In genomic region chr2:118061135-118061955, GRCh38 we compare ENCODE assay signal across 8 cellular contexts. TPM values are rescaled to one million over a fixed set of nuclear protein-coding genes. Genes with fewer than 3 reads are reported as not detected.
A peak's percentile ranks its signal among the peaks of the same experiment; 100 is the strongest.
DNase-seq lines count a peak whose midpoint lies in the region; ATAC-seq and TF ChIP-seq lines count a peak whose summit lies in the region.

No MANE protein-coding gene starts in this region.

- H3K9me3 ChIP-seq in heart right ventricle = no peaks in the 10 kb centered on the region
- no peaks in the 10 kb centered on the region for H3K9me3 ChIP-seq in upper lobe of right lung
- no peaks in the 10 kb centered on the region for H3K9me3 ChIP-seq in gastroesophageal sphincter

- BruUV-seq in Calu3 (replicated peaks; lab: Mats Ljungman, UMichigan) = no TSS peak

- peak; percentile 87 for ATAC-seq in GM19372 (IDR thresholded peaks at IDR 0.05; ENCODE audit: low read depth, unreplicated experiment)
- peak; percentile 59 for ATAC-seq in HG03196 (IDR thresholded peaks at IDR 0.05; ENCODE audit: unreplicated experiment)
- ATAC-seq in heart right ventricle = peak in 3 of 8 donors; percentile 60 to 76 (median 68)
- peak; percentile 94 for ATAC-seq in upper lobe of right lung
- ATAC-seq in gastroesophageal sphincter = no peak

- no peak overlapping the region for H3K4me3 Mint-ChIP-seq in Calu3 (ENCODE audit: low read depth, unreplicated experiment)

- no peak for TF ChIP-seq EP300 in gastroesophageal sphincter (IDR thresholded peaks at IDR 0.05)

- H3K27ac Mint-ChIP-seq in Calu3 (ENCODE audit: unreplicated experiment) = no peak overlapping the region

- H3K36me3 ChIP-seq in heart right ventricle (no peaks in the 10 kb centered on the region), upper lobe of right lung (no peaks in the 10 kb centered on the region), gastroesophageal sphincter (no peaks in the 10 kb centered on the region)

- H3K4me3 ChIP-seq in heart right ventricle (no peak overlapping the region), upper lobe of right lung (no peak overlapping the region), gastroesophageal sphincter (no peak overlapping the region)

- intact Hi-C loops in Calu3 (cut with micrococcal nuclease; ENCODE audit: unreplicated experiment) (loop anchor here (1.0 kb wide), 2 partner anchors 15 to 29 kb away; no protein-coding TSS in a partner anchor), heart right ventricle (cut with DNase I) (no loop called here), upper lobe of right lung (cut with DNase I) (no loop called here)

- peaks cover 0 to 41% (median 0%) of the 10 kb centered on the region in 9 donors for H3K4me1 ChIP-seq in heart right ventricle
- no peaks in the 10 kb centered on the region for H3K4me1 ChIP-seq in upper lobe of right lung
- no peaks in the 10 kb centered on the region for H3K4me1 ChIP-seq in gastroesophageal sphincter

- H3K27me3 Mint-ChIP-seq in Calu3 (ENCODE audit: unreplicated experiment) = no peaks in the 10 kb centered on the region

- peak; percentile 42 for TF ChIP-seq CTCF in Calu3 (IDR thresholded peaks at IDR 0.05; ENCODE audit: unreplicated experiment)
- peak in 8 of 9 donors; percentile 7 to 53 (median 36) for TF ChIP-seq CTCF in heart right ventricle (IDR thresholded peaks at IDR 0.05)
- peak; percentile 36 for TF ChIP-seq CTCF in upper lobe of right lung (IDR thresholded peaks at IDR 0.05)
- no peak for TF ChIP-seq CTCF in gastroesophageal sphincter (IDR thresholded peaks at IDR 0.05)

- H3K27me3 ChIP-seq in heart right ventricle (peaks cover 0 to 80% (median 38%) of the 10 kb centered on the region in 7 donors), upper lobe of right lung (peaks cover 7% of the 10 kb centered on the region), gastroesophageal sphincter (peaks cover 56% of the 10 kb centered on the region)

- no peak for TF ChIP-seq POLR2A in gastroesophageal sphincter (IDR thresholded peaks at IDR 0.05)

- peaks cover 48% of the 10 kb centered on the region for H3K4me1 Mint-ChIP-seq in Calu3 (ENCODE audit: low read depth, unreplicated experiment)

- H3K9me3 Mint-ChIP-seq in Calu3 (ENCODE audit: low read depth, unreplicated experiment) = no peaks in the 10 kb centered on the region

- WGBS in heart right ventricle, 2 donors = 57 to 64% methylated on average over 4 of the region's 4 CpGs
- WGBS in gastroesophageal sphincter (ENCODE audit: low coverage in 1 of 2), 2 donors = 60 to 72% methylated on average over 3 of the region's 4 CpGs

- H3K27ac ChIP-seq in heart right ventricle (no peak overlapping the region), upper lobe of right lung (no peak overlapping the region), gastroesophageal sphincter (no peak overlapping the region)

- CTCF ChIA-PET in Calu3 (lab: Charles Lee) = interaction anchor here (0.5 to 2.5 kb wide), 5 partner anchors 15 to 488 kb away, joined by 3 to 7 read pairs (median 5); no protein-coding TSS in a partner anchor

- no peaks in the 10 kb centered on the region for H3K36me3 Mint-ChIP-seq in Calu3 (ENCODE audit: insufficient read depth, unreplicated experiment)

- DNase-seq in Calu3 (peak; percentile 52), SIG-M5 treated with dmso at 0.1 percent for 504 hours (lab: John Stamatoyannopoulos, UW; ENCODE audit: unreplicated experiment) (peak; percentile 88), heart right ventricle (peak in 1 of 2 donors; percentile 7), upper lobe of right lung (no peak), SHP77 treated with DMSO at 0.1 percent for 48 hours (lab: John Stamatoyannopoulos, UW) (no peak)

RNA-seq across cellular contexts. Expression of gene INSIG2, which starts 26.9 kb away (rescaled TPM):
- total RNA-seq in Calu3 (2022) (64.4 and 67.1 TPM in 2 replicates), heart right ventricle (10 to 100 TPM; 12.6 to 19.3 (median 13.8) TPM), upper lobe of right lung (42.0 TPM), gastroesophageal sphincter (10 to 100 TPM; 10.6 to 18.5 (median 15.5) TPM)
- polyA plus RNA-seq in heart right ventricle = 1 to 10 TPM; 5.6 to 9.6 TPM

RNA-seq across cellular contexts. Expression of gene CCDC93, which starts 47.5 kb away (rescaled TPM):
- 49.8 and 57.3 TPM in 2 replicates for total RNA-seq in Calu3 (2022)
- total RNA-seq in heart right ventricle = 10 to 100 TPM; 23.2 to 43.7 (median 30.4) TPM
- polyA plus RNA-seq in heart right ventricle = 10 to 100 TPM in 1 of 2 donors, 1 to 10 TPM in 1; 6.0 to 29.7 TPM
- 37.8 TPM for total RNA-seq in upper lobe of right lung
- total RNA-seq in gastroesophageal sphincter = 10 to 100 TPM; 13.2 to 18.8 (median 16.1) TPM

Comparison
In these comparisons a context has a peak if more than half of its experiments do, and no peak if none do; other contexts are left out.
1. DNase-seq: peak in Calu3 (single experiment) and SIG-M5 treated with dmso at 0.1 percent for 504 hours (single experiment); none in upper lobe of right lung (single experiment) and SHP77 treated with DMSO at 0.1 percent for 48 hours (single experiment).
2. CTCF ChIP-seq: peak in Calu3 (single experiment), heart right ventricle (8 of 9) and upper lobe of right lung (single experiment); none in gastroesophageal sphincter (0 of 4).